8 cellular contexts compared by ENCODE assay signal in genomic region chr4:184805462-184806245, GRCh38. TPM values are rescaled to one million over a fixed set of nuclear protein-coding genes. Genes with fewer than 3 reads are reported as not detected.
A peak's percentile ranks its signal among the peaks of the same experiment; 100 is the strongest.
DNase-seq lines count a peak whose midpoint lies in the region; ATAC-seq and TF ChIP-seq lines count a peak whose summit lies in the region.

No MANE protein-coding gene starts in this region.

- H3K9me3 Mint-ChIP-seq in effector memory CD8-positive, alpha-beta T cell = no peaks in the 10 kb centered on the region
- H3K9me3 Mint-ChIP-seq in CD4-positive, alpha-beta memory T cell = no peaks in the 10 kb centered on the region
- no peaks in the 10 kb centered on the region for H3K9me3 Mint-ChIP-seq in CD8-positive, alpha-beta memory T cell

- H3K4me1 ChIP-seq in neutrophil (ENCODE audit: control insufficient read depth in 1 of 2, insufficient read depth in 1 of 2, low read depth in 1 of 2, low read length in 1 of 2) = peaks cover 99 to 100% of the 10 kb centered on the region in 2 experiments
- H3K4me1 ChIP-seq in CD4-positive, alpha-beta memory T cell (ENCODE audit: insufficient read depth, low read length) = no peaks in the 10 kb centered on the region
- no peaks in the 10 kb centered on the region for H3K4me1 ChIP-seq in CD8-positive, alpha-beta memory T cell (ENCODE audit: insufficient read depth, low read length)

- peaks cover 12% of the 10 kb centered on the region for H3K36me3 Mint-ChIP-seq in effector memory CD8-positive, alpha-beta T cell (ENCODE audit: insufficient read depth)
- H3K36me3 Mint-ChIP-seq in CD4-positive, alpha-beta memory T cell = peaks cover 0 to 15% of the 10 kb centered on the region in 2 donors
- peaks cover 1 to 20% (median 6%) of the 10 kb centered on the region in 3 donors for H3K36me3 Mint-ChIP-seq in CD8-positive, alpha-beta memory T cell

- H3K4me1 Mint-ChIP-seq in effector memory CD8-positive, alpha-beta T cell (ENCODE audit: low read depth in 2 of 2) = peaks cover 17 to 31% of the 10 kb centered on the region in 2 donors
- H3K4me1 Mint-ChIP-seq in CD4-positive, alpha-beta memory T cell = peaks cover 4 to 8% (median 5%) of the 10 kb centered on the region in 4 donors
- H3K4me1 Mint-ChIP-seq in CD8-positive, alpha-beta memory T cell = peaks cover 9 to 19% (median 15%) of the 10 kb centered on the region in 3 donors

- CTCF ChIA-PET in CD4-positive, alpha-beta memory T cell (lab: Charles Lee; ENCODE audit: partially characterized antibody) = interaction anchor here (1.0 kb wide), 1 partner anchor 60 kb away, joined by 3 read pairs; no protein-coding TSS in a partner anchor
- CTCF ChIA-PET in CD8-positive, alpha-beta memory T cell (lab: Charles Lee) = no interaction called here

- H3K36me3 ChIP-seq in neutrophil = peaks cover 70% of the 10 kb centered on the region
- no peaks in the 10 kb centered on the region for H3K36me3 ChIP-seq in CD4-positive, alpha-beta memory T cell (ENCODE audit: insufficient read depth, low read length)
- no peaks in the 10 kb centered on the region for H3K36me3 ChIP-seq in CD8-positive, alpha-beta memory T cell (ENCODE audit: insufficient read depth, low read length)

- TF ChIP-seq CTCF in neutrophil (IDR thresholded peaks at IDR 0.05) = no peak

- intact Hi-C loops in CD4-positive, alpha-beta memory T cell (cut with micrococcal nuclease) = no loop called here

- H3K4me3 Mint-ChIP-seq in effector memory CD8-positive, alpha-beta T cell = no peak overlapping the region
- H3K4me3 Mint-ChIP-seq in CD4-positive, alpha-beta memory T cell = no peak overlapping the region
- peak overlapping the region in 1 of 7 donors; percentile 19 for H3K4me3 Mint-ChIP-seq in CD8-positive, alpha-beta memory T cell

- H3K27me3 ChIP-seq in neutrophil = no peaks in the 10 kb centered on the region
- no peaks in the 10 kb centered on the region for H3K27me3 ChIP-seq in CD4-positive, alpha-beta memory T cell (ENCODE audit: insufficient read depth, low read length)
- H3K27me3 ChIP-seq in CD8-positive, alpha-beta memory T cell (ENCODE audit: insufficient read depth, low read length, poor library complexity, severe bottlenecking) = no peaks in the 10 kb centered on the region

- POLR2A ChIA-PET in CD4-positive, alpha-beta memory T cell (lab: Charles Lee; ENCODE audit: partially characterized antibody) = no interaction called here
- POLR2A ChIA-PET in CD8-positive, alpha-beta memory T cell (lab: Charles Lee) = no interaction called here

- ATAC-seq in GM19468 (IDR thresholded peaks at IDR 0.05; ENCODE audit: extremely low read depth, unreplicated experiment) (peak; percentile 49), HG03025 (IDR thresholded peaks at IDR 0.05; ENCODE audit: low FRiP score, unreplicated experiment) (no peak)
- peak; percentile 56 for ATAC-seq in effector memory CD8-positive, alpha-beta T cell (replicated peaks)

- H3K9me3 ChIP-seq in neutrophil = no peaks in the 10 kb centered on the region
- no peaks in the 10 kb centered on the region for H3K9me3 ChIP-seq in CD4-positive, alpha-beta memory T cell (ENCODE audit: control insufficient read depth in 1 of 2, low read length in 2 of 2)
- H3K9me3 ChIP-seq in CD8-positive, alpha-beta memory T cell (ENCODE audit: low read length) = no peaks in the 10 kb centered on the region

- peak overlapping the region in 1 of 2 donors; percentile 39 for H3K27ac Mint-ChIP-seq in effector memory CD8-positive, alpha-beta T cell
- peak overlapping the region in 1 of 7 donors; percentile 38 for H3K27ac Mint-ChIP-seq in CD4-positive, alpha-beta memory T cell
- peak overlapping the region in 1 of 8 donors; percentile 12 for H3K27ac Mint-ChIP-seq in CD8-positive, alpha-beta memory T cell

- in situ Hi-C loops in ACHN (cut with HindIII; ENCODE audit: low pct_ligation_motif_present, low pct_unique_long_range_greater_than_20kb, low sequenced_read_pairs) = no loop called here

- DNase-seq in ACHN (peak; percentile 76), NAMALWA (ENCODE audit: low spot score) (peak; percentile 44)
- DNase-seq in effector memory CD8-positive, alpha-beta T cell = no peak
- DNase-seq in CD4-positive, alpha-beta memory T cell = no peak
- no peak for DNase-seq in CD8-positive, alpha-beta memory T cell

- peak overlapping the region; percentile 9 to 97 for H3K4me3 ChIP-seq in neutrophil (ENCODE audit: low read depth in 1 of 2, low read length in 1 of 2)
- H3K4me3 ChIP-seq in CD4-positive, alpha-beta memory T cell (ENCODE audit: low read length in 2 of 2) = no peak overlapping the region
- H3K4me3 ChIP-seq in CD8-positive, alpha-beta memory T cell (ENCODE audit: low read length) = no peak overlapping the region

- peak overlapping the region; percentile 96 for H3K27ac ChIP-seq in neutrophil
- H3K27ac ChIP-seq in CD4-positive, alpha-beta memory T cell (ENCODE audit: low read depth, low read length) = no peak overlapping the region
- H3K27ac ChIP-seq in CD8-positive, alpha-beta memory T cell (ENCODE audit: low read depth, low read length) = no peak overlapping the region

- H3K27me3 Mint-ChIP-seq in effector memory CD8-positive, alpha-beta T cell = no peaks in the 10 kb centered on the region
- H3K27me3 Mint-ChIP-seq in CD4-positive, alpha-beta memory T cell = no peaks in the 10 kb centered on the region
- H3K27me3 Mint-ChIP-seq in CD8-positive, alpha-beta memory T cell = no peaks in the 10 kb centered on the region

RNA-seq across cellular contexts. Expression of gene ACSL1, which starts 20.1 kb away (rescaled TPM):
- 10 to 100 TPM; 11.5 to 12.9 TPM for total RNA-seq in CD4-positive, alpha-beta memory T cell
- 1 to 10 TPM; 4.0 to 6.8 TPM for polyA plus RNA-seq in CD4-positive, alpha-beta memory T cell
- total RNA-seq in CD8-positive, alpha-beta memory T cell = 10 to 100 TPM; 23.5 to 25.4 TPM
- polyA plus RNA-seq in CD8-positive, alpha-beta memory T cell = 7.5 TPM

Comparison
In these comparisons a context has a peak if more than half of its experiments do, and no peak if none do; other contexts are left out.
1. DNase-seq: peak in ACHN (single experiment) and NAMALWA (single experiment); none in effector memory CD8-positive, alpha-beta T cell (0 of 3), CD4-positive, alpha-beta memory T cell (0 of 5) and CD8-positive, alpha-beta memory T cell (0 of 5).
2. H3K4me3 ChIP-seq: peak in neutrophil (2 of 2); none in CD4-positive, alpha-beta memory T cell (0 of 2) and CD8-positive, alpha-beta memory T cell (single experiment).